Comparison of ENCODE assay signal across 2 cellular contexts in the genomic region with DNA sequence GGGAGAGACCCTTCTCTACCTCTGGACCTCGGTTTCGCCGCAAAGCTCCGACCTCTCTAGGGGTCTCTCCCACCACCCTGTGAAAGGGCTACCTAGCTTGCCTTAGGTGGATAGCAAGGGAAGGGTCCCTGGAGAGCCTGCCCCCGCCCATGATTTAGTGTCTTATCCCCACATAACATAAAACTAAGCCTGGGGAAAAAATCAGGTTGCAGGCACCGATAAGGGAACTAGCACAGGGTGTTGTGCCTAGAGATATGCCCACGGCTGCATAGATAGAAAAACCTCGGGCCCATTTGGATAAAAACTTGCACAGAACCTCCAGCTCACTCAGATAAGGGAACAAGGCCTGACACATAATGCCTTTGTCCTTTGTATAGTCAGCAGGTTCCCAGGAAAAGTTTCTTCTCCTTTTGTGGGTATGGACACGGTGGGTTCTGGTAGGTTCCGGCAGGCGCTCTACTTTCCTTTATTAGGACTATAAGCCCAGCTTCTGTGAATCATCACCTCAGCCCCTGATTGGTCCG.
TF ChIP-seq lines count a peak whose summit lies in the region.

No MANE protein-coding gene starts in this region.

TF ChIP-seq in GM12878, 131 proteins besides CTCF, POLR2A, EP300 and RAD21:
- TF ChIP-seq, protein P1, sequence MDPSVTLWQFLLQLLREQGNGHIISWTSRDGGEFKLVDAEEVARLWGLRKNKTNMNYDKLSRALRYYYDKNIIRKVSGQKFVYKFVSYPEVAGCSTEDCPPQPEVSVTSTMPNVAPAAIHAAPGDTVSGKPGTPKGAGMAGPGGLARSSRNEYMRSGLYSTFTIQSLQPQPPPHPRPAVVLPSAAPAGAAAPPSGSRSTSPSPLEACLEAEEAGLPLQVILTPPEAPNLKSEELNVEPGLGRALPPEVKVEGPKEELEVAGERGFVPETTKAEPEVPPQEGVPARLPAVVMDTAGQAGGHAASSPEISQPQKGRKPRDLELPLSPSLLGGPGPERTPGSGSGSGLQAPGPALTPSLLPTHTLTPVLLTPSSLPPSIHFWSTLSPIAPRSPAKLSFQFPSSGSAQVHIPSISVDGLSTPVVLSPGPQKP (IDR thresholded peaks at IDR 0.05; ENCODE audit: low read depth, low read length): no peak
- TF ChIP-seq, protein P2, sequence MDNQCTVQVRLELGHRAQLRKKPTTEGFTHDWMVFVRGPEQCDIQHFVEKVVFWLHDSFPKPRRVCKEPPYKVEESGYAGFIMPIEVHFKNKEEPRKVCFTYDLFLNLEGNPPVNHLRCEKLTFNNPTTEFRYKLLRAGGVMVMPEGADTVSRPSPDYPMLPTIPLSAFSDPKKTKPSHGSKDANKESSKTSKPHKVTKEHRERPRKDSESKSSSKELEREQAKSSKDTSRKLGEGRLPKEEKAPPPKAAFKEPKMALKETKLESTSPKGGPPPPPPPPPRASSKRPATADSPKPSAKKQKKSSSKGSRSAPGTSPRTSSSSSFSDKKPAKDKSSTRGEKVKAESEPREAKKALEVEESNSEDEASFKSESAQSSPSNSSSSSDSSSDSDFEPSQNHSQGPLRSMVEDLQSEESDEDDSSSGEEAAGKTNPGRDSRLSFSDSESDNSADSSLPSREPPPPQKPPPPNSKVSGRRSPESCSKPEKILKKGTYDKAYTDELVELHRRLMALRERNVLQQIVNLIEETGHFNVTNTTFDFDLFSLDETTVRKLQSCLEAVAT (IDR thresholded peaks at IDR 0.05): 0 out of 2 replicates have a peak, but pooled peaks have one; percentile 2
- TF ChIP-seq SREBF2 (IDR thresholded peaks at IDR 0.05; ENCODE audit: low read length) (no peak), NR2F1 (conservative IDR thresholded peaks at IDR 0.05) (no peak), FOXK2 (IDR thresholded peaks at IDR 0.05) (no peak), TAF1 (IDR thresholded peaks at IDR 0.05; ENCODE audit: borderline replicate concordance, low read depth, low read length) (no peak), ESRRA (IDR thresholded peaks at IDR 0.05; ENCODE audit: low read length) (no peak), NBN (IDR thresholded peaks at IDR 0.05) (no peak), ZNF622 (IDR thresholded peaks at IDR 0.05) (no peak), SIX5 (IDR thresholded peaks at IDR 0.05; ENCODE audit: low read depth, low read length, severe bottlenecking) (no peak), SRF (IDR thresholded peaks at IDR 0.05; ENCODE audit: low read depth in 2 of 2, low read length in 2 of 2) (peak in 1 of 2 experiments; percentile 89; a peak in 2 of 4 replicates), PML (IDR thresholded peaks at IDR 0.05; ENCODE audit: low read length) (no peak), RAD51 (IDR thresholded peaks at IDR 0.05) (no peak), LARP7 (IDR thresholded peaks at IDR 0.05) (no peak), FOXM1 (IDR thresholded peaks at IDR 0.05; ENCODE audit: low read depth, low read length) (no peak), ZNF274 (IDR thresholded peaks at IDR 0.05; ENCODE audit: insufficient read depth, insufficient read length) (no peak), TCF7 (IDR thresholded peaks at IDR 0.05; ENCODE audit: borderline replicate concordance) (no peak), GATAD2B (conservative IDR thresholded peaks at IDR 0.05; ENCODE audit: low read depth) (no peak), KLF5 (IDR thresholded peaks at IDR 0.05; ENCODE audit: partially characterized antibody) (peak; percentile 10), CBFB (IDR thresholded peaks at IDR 0.05; ENCODE audit: low read depth) (no peak)
- TF ChIP-seq, protein P3, sequence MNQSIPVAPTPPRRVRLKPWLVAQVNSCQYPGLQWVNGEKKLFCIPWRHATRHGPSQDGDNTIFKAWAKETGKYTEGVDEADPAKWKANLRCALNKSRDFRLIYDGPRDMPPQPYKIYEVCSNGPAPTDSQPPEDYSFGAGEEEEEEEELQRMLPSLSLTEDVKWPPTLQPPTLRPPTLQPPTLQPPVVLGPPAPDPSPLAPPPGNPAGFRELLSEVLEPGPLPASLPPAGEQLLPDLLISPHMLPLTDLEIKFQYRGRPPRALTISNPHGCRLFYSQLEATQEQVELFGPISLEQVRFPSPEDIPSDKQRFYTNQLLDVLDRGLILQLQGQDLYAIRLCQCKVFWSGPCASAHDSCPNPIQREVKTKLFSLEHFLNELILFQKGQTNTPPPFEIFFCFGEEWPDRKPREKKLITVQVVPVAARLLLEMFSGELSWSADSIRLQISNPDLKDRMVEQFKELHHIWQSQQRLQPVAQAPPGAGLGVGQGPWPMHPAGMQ (IDR thresholded peaks at IDR 0.05; ENCODE audit: borderline replicate concordance): no peak

TF ChIP-seq in liver, 16 proteins besides CTCF, POLR2A, EP300 and RAD21:
- TF ChIP-seq RXRA (IDR thresholded peaks at IDR 0.05) (no peak), EGR1 (IDR thresholded peaks at IDR 0.05; ENCODE audit: low read depth in 2 of 2) (peak in 1 of 2 donors; percentile 12), SP1 (IDR thresholded peaks at IDR 0.05) (peak; percentile 66), FOXA1 (IDR thresholded peaks at IDR 0.05) (no peak)
